In the genomic region with DNA sequence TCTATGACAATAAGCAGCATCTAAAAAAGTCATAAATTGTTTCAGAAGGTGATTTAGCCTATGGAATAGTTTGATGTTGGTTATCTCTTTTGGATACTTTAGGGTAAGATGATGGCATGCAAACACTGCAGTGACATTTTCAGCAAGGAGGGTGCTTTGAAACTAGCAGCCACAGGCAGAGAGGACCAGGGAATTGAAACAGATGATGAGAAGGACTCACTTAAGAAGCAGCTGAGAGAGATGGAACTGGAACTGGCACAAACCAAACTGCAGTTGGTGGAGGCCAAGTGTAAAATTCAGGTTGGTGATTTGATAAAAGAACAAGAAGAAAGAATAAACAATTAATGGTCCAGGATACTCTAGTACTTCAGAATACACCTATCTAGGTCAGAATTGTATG, we compare ENCODE assay signal across 25 cellular contexts. TPM values are rescaled to one million over a fixed set of nuclear protein-coding genes. Genes with fewer than 3 reads are reported as not detected.
DNase-seq lines count a peak whose midpoint lies in the region; ATAC-seq, FAIRE-seq and TF ChIP-seq lines count a peak whose summit lies in the region.
"Had no signal": no experiment of that assay in that cellular context is flagged by ENCODE, and none has a peak within 500 bp of the region (broad histone marks: within the 10 kb centered on the region; RNA-seq: fewer than 3 reads in every experiment).

No MANE protein-coding gene starts in this region.

- H3K4me3 Mint-ChIP-seq in activated T-cell treated with anti-CD3 and anti-CD28 coated beads, Interleukin-2, amount 50 U/mL, for 24 hours = no peak overlapping the region
- no peak overlapping the region for H3K4me3 Mint-ChIP-seq in activated CD8-positive, alpha-beta T cell treated with anti-CD3 and anti-CD28 coated beads for 36 hours
- H3K4me3 Mint-ChIP-seq in natural killer cell treated with Interleukin-12 subunit alpha and Interleukin-12 subunit beta and Interleukin-15 and Interleukin-18, amount 100 ng/mL, for 72 hours = peak overlapping the region; percentile 58
- H3K4me3 Mint-ChIP-seq: activated naive CD4-positive, alpha-beta T cell treated with anti-CD3 and anti-CD28 coated beads, Interleukin-2, amount 10 ng/mL, durations not matched to agents 7 days and 5 days had no signal

- no peak for TF ChIP-seq CTCF in activated CD8-positive, alpha-beta T cell treated with anti-CD3 and anti-CD28 coated beads for 36 hours (IDR thresholded peaks at IDR 0.05)

- peak overlapping the region; percentile 69 for H3K27ac Mint-ChIP-seq in activated T-cell treated with anti-CD3 and anti-CD28 coated beads, Interleukin-2, amount 50 U/mL, for 24 hours
- peak overlapping the region; percentile 50 for H3K27ac Mint-ChIP-seq in activated CD8-positive, alpha-beta T cell treated with anti-CD3 and anti-CD28 coated beads for 36 hours
- H3K27ac Mint-ChIP-seq in natural killer cell treated with Interleukin-12 subunit alpha and Interleukin-12 subunit beta and Interleukin-15 and Interleukin-18, amount 100 ng/mL, for 72 hours = peak overlapping the region in 1 of 2 donors; percentile 49

- no peak for FAIRE-seq in frontal cortex (lab: Jason Lieb, UNC)
- FAIRE-seq: A549 had no signal

- CTCF ChIA-PET in activated CD8-positive, alpha-beta T cell treated with anti-CD3 and anti-CD28 coated beads for 36 hours (lab: Charles Lee) = interaction anchor here (1.9 kb wide), 1 partner anchor 11 kb away, joined by 11 read pairs; no protein-coding TSS in a partner anchor

- DNase-seq in activated T-cell treated with anti-CD3 and anti-CD28 coated beads, Interleukin-2, amount 50 U/mL, for 24 hours = no peak
- no peak for DNase-seq in activated T-cell treated with anti-CD3 and anti-CD28 coated beads, Interleukin-2, amount 50 U/mL, for 48 hours
- no peak for DNase-seq in activated CD8-positive, alpha-beta T cell treated with anti-CD3 and anti-CD28 coated beads for 36 hours
- no peak for DNase-seq in natural killer cell treated with Interleukin-12 subunit alpha and Interleukin-12 subunit beta and Interleukin-15 and Interleukin-18, amount 100 ng/mL, for 72 hours (ENCODE audit: low spot score)
- DNase-seq in frontal cortex (ENCODE audit: low spot score in 2 of 2) (no peak), NCI-H446 (lab: John Stamatoyannopoulos, UW) (no peak), COR-L47 (lab: John Stamatoyannopoulos, UW) (no peak)
- DNase-seq: activated naive CD4-positive, alpha-beta T cell treated with anti-CD3 and anti-CD28 coated beads, Interleukin-2, amount 10 ng/mL, durations not matched to agents 7 days and 5 days; aorta; BE2C; cortex of kidney; DMS 273 treated with DMSO at 0.1 percent for 48 hours; gastrocnemius medialis; H7; hippocampal formation; Kasumi-1; left ventricle myocardium inferior; naive B cell; NCI-H1694 treated with DMSO at 0.1 percent for 48 hours; NCI-H774; T1000; uterus had no signal

- peak; percentile 56 for ATAC-seq in GM21576 (IDR thresholded peaks at IDR 0.05; ENCODE audit: unreplicated experiment)
- no peak for ATAC-seq in activated CD8-positive, alpha-beta T cell treated with anti-CD3 and anti-CD28 coated beads for 36 hours
- ATAC-seq in natural killer cell treated with Interleukin-12 subunit alpha and Interleukin-12 subunit beta and Interleukin-15 and Interleukin-18, amount 100 ng/mL, for 72 hours = no peak
- ATAC-seq: A549, esophagus mucosa, gastrocnemius medialis had no signal

- no peaks in the 10 kb centered on the region for H3K27me3 Mint-ChIP-seq in activated T-cell treated with anti-CD3 and anti-CD28 coated beads, Interleukin-2, amount 50 U/mL, for 24 hours
- no peaks in the 10 kb centered on the region for H3K27me3 Mint-ChIP-seq in activated CD8-positive, alpha-beta T cell treated with anti-CD3 and anti-CD28 coated beads for 36 hours
- no peaks in the 10 kb centered on the region for H3K27me3 Mint-ChIP-seq in natural killer cell treated with Interleukin-12 subunit alpha and Interleukin-12 subunit beta and Interleukin-15 and Interleukin-18, amount 100 ng/mL, for 72 hours
- H3K27me3 Mint-ChIP-seq: activated naive CD4-positive, alpha-beta T cell treated with anti-CD3 and anti-CD28 coated beads, Interleukin-2, amount 10 ng/mL, durations not matched to agents 7 days and 5 days; naive B cell had no signal

- POLR2A ChIA-PET in activated CD8-positive, alpha-beta T cell treated with anti-CD3 and anti-CD28 coated beads for 36 hours (lab: Charles Lee) = interaction anchor here (1.2 to 2.4 kb wide), 3 partner anchors 10 to 189 kb away, joined by 4 to 13 read pairs (median 6); no protein-coding TSS in a partner anchor

- peaks cover 32% of the 10 kb centered on the region for H3K36me3 Mint-ChIP-seq in activated T-cell treated with anti-CD3 and anti-CD28 coated beads, Interleukin-2, amount 50 U/mL, for 24 hours (ENCODE audit: low read depth)
- peaks cover 21% of the 10 kb centered on the region for H3K36me3 Mint-ChIP-seq in activated CD8-positive, alpha-beta T cell treated with anti-CD3 and anti-CD28 coated beads for 36 hours (ENCODE audit: low read depth)
- H3K36me3 Mint-ChIP-seq in natural killer cell treated with Interleukin-12 subunit alpha and Interleukin-12 subunit beta and Interleukin-15 and Interleukin-18, amount 100 ng/mL, for 72 hours = peaks cover 4% of the 10 kb centered on the region

- no peaks in the 10 kb centered on the region for H3K9me3 Mint-ChIP-seq in activated T-cell treated with anti-CD3 and anti-CD28 coated beads, Interleukin-2, amount 50 U/mL, for 24 hours
- no peaks in the 10 kb centered on the region for H3K9me3 Mint-ChIP-seq in activated CD8-positive, alpha-beta T cell treated with anti-CD3 and anti-CD28 coated beads for 36 hours
- H3K9me3 Mint-ChIP-seq in natural killer cell treated with Interleukin-12 subunit alpha and Interleukin-12 subunit beta and Interleukin-15 and Interleukin-18, amount 100 ng/mL, for 72 hours = no peaks in the 10 kb centered on the region
- H3K9me3 Mint-ChIP-seq: activated naive CD4-positive, alpha-beta T cell treated with anti-CD3 and anti-CD28 coated beads, Interleukin-2, amount 10 ng/mL, durations not matched to agents 7 days and 5 days had no signal

- peaks cover 33% of the 10 kb centered on the region for H3K4me1 Mint-ChIP-seq in activated T-cell treated with anti-CD3 and anti-CD28 coated beads, Interleukin-2, amount 50 U/mL, for 24 hours (ENCODE audit: low read depth)
- peaks cover 36% of the 10 kb centered on the region for H3K4me1 Mint-ChIP-seq in activated CD8-positive, alpha-beta T cell treated with anti-CD3 and anti-CD28 coated beads for 36 hours (ENCODE audit: low read depth)
- peaks cover 23 to 26% of the 10 kb centered on the region in 2 donors for H3K4me1 Mint-ChIP-seq in natural killer cell treated with Interleukin-12 subunit alpha and Interleukin-12 subunit beta and Interleukin-15 and Interleukin-18, amount 100 ng/mL, for 72 hours (ENCODE audit: low read depth in 2 of 2)

- intact Hi-C loops in activated CD8-positive, alpha-beta T cell treated with anti-CD3 and anti-CD28 coated beads for 36 hours (cut with micrococcal nuclease) = no loop called here

RNA-seq across cellular contexts. Expression of gene CACYBP, which starts 11.2 kb away (rescaled TPM):
- 100 to 1,000 TPM; 307 to 346 TPM for total RNA-seq in activated CD8-positive, alpha-beta T cell treated with anti-CD3 and anti-CD28 coated beads for 36 hours
- 100 to 1,000 TPM; 199 to 288 TPM for total RNA-seq in natural killer cell treated with Interleukin-12 subunit alpha and Interleukin-12 subunit beta and Interleukin-15 and Interleukin-18, amount 100 ng/mL, for 72 hours
- 182 TPM for total RNA-seq in frontal cortex

RNA-seq across cellular contexts. Expression of gene MRPS14, which starts 34.7 kb away (rescaled TPM):
- total RNA-seq in activated CD8-positive, alpha-beta T cell treated with anti-CD3 and anti-CD28 coated beads for 36 hours = 10 to 100 TPM; 42.1 to 45.7 TPM
- total RNA-seq in natural killer cell treated with Interleukin-12 subunit alpha and Interleukin-12 subunit beta and Interleukin-15 and Interleukin-18, amount 100 ng/mL, for 72 hours = 10 to 100 TPM; 23.9 to 34.7 TPM
- 46.9 TPM for total RNA-seq in frontal cortex
